ENCODE assay signal across 24 cellular contexts in the genomic region with DNA sequence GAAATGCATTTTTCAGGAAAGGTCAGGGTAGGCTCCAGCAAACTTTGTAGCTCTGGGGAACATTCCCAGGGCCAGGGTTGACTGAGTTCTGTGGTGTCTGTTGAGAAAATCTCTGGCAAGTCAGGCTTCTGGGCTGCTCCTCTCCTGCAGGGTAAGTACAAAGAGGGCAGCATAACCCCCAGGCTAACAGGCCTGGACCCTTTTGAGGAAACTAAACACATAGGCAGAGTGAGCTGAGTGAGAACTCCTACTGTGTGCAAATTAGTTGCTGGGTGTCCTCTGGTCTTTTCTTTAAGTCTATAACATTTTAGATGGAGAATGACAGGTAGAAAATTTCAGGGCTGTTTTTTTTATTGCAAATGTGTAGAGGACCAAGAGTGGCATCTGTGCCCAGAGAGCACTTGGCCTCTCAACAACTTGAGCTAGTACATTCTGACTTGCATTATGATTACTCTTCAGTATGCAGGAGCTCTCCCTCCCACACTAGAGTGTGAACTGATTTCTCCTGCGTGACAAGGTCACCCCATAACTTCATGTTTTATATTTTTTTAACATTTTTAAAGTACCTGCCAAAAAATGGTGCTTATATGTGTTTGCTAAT.
"Had no signal": no experiment of that assay in that cellular context is flagged by ENCODE, and none has a peak within 500 bp of the region (broad histone marks: within the 10 kb centered on the region; RNA-seq: fewer than 3 reads in every experiment).

No MANE protein-coding gene starts in this region.

- H3K4me1 ChIP-seq: SJCRH30 had no signal

- H3K4me3 ChIP-seq: MG63, SJCRH30, SK-N-MC had no signal

- ATAC-seq: Panc1, PC-3 had no signal

- DNase-seq: KG1, NCI-H1092, NCI-H1105 treated with DMSO at 0.1 percent for 48 hours, NCI-H1417 treated with DMSO at 0.1 percent for 48 hours, NCI-H146, NCI-H1694 treated with DMSO at 0.1 percent for 48 hours, NCI-H1930, NCI-H2081, NCI-H2107, NCI-H226, NCI-H446, NCI-H510A, NCI-H524 treated with DMSO at 0.1 percent for 48 hours, NCI-H69, NCI-H774, PC-3, SHP77 treated with DMSO at 0.1 percent for 48 hours, SJCRH30 had no signal

- H3K36me3 ChIP-seq: MG63, SJCRH30 had no signal

- FAIRE-seq: HTR-8/SVneo had no signal

- H3K27me3 ChIP-seq: MG63, SJCRH30 had no signal

- H3K9me3 ChIP-seq: SJCRH30 had no signal

- H3K27ac ChIP-seq: HL-60, RWPE1, SJCRH30, SK-N-MC had no signal
